9 cellular contexts compared by ENCODE assay signal in genomic region chr17:27559996-27560481, GRCh38.
A peak's percentile ranks its signal among the peaks of the same experiment; 100 is the strongest.
DNase-seq lines count a peak whose midpoint lies in the region; TF ChIP-seq lines count a peak whose summit lies in the region.
"Had no signal": no experiment of that assay in that cellular context is flagged by ENCODE, and none has a peak within 500 bp of the region (broad histone marks: within the 10 kb centered on the region; RNA-seq: fewer than 3 reads in every experiment).

No MANE protein-coding gene starts in this region.

- POLR2A ChIA-PET in Caco-2 (lab: Charles Lee): no interaction called here

- CTCF ChIA-PET in Caco-2 (lab: Charles Lee): interaction anchor here (0.9 to 1.2 kb wide), 2 partner anchors 24 to 50 kb away, joined by 3 to 4 read pairs; no protein-coding TSS in a partner anchor

- H3K79me2 ChIP-seq in fibroblast of lung (ENCODE audit: control insufficient read depth, insufficient read depth, low read length): no peaks in the 10 kb centered on the region
- peaks cover 34% of the 10 kb centered on the region for H3K79me2 ChIP-seq in parathyroid adenoma
- H3K79me2 ChIP-seq in neural progenitor cell (ENCODE audit: low read depth): no peaks in the 10 kb centered on the region

- H3K36me3 ChIP-seq in Caco-2 (ENCODE audit: control insufficient read depth, insufficient read depth, low read length) (peaks cover 2% of the 10 kb centered on the region; the same call in 1 of the 2 replicates), fibroblast of lung (ENCODE audit: control insufficient read depth, insufficient read depth, low read length) (no peaks in the 10 kb centered on the region), parathyroid adenoma (ENCODE audit: control insufficient read depth, insufficient read depth, low read length) (no peaks in the 10 kb centered on the region), H7 (replicated peaks; ENCODE audit: control insufficient read depth, insufficient read depth, low read length) (no peaks in the 10 kb centered on the region), neural progenitor cell (no peaks in the 10 kb centered on the region)

- H3K4me3 Mint-ChIP-seq in Caco-2 (ENCODE audit: unreplicated experiment) (no peak overlapping the region), neural progenitor cell (no peak overlapping the region)
- H3K4me3 Mint-ChIP-seq: T-helper 2 cell treated with Interferon-gamma antibody and Interleukin-4, amounts not matched to agents 5 μg/mL and 100 μg/mL, for 36 hours had no signal

- H2AFZ ChIP-seq in fibroblast of lung (ENCODE audit: low read length): no peak overlapping the region
- H2AFZ ChIP-seq in parathyroid adenoma: no peak overlapping the region
- H2AFZ ChIP-seq in neural progenitor cell (replicated peaks): no peak overlapping the region

- H3K9me3 ChIP-seq in Caco-2 (0 out of 2 replicates have a peak, but pooled peaks cover 4% of the 10 kb centered on the region), fibroblast of lung (ENCODE audit: control insufficient read depth, insufficient read depth, low read depth, low read length) (no peaks in the 10 kb centered on the region), parathyroid adenoma (ENCODE audit: control insufficient read depth, low read length) (no peaks in the 10 kb centered on the region), neural progenitor cell (ENCODE audit: low read depth) (no peaks in the 10 kb centered on the region)

- intact Hi-C loops in Caco-2 (cut with micrococcal nuclease; ENCODE audit: unreplicated experiment): loop anchor here (2.0 kb wide), 1 partner anchor 15 kb away; no protein-coding TSS in a partner anchor

- H3K4me2 ChIP-seq in fibroblast of lung (ENCODE audit: extremely low read depth, insufficient read depth, low read length) (peak overlapping the region; percentile 3), parathyroid adenoma (ENCODE audit: low read length) (no peak overlapping the region), neural progenitor cell (no peak overlapping the region)

- H3K9ac ChIP-seq in fibroblast of lung (ENCODE audit: insufficient read depth, low read length): no peak overlapping the region
- H3K9ac ChIP-seq in parathyroid adenoma: no peak overlapping the region
- no peak overlapping the region for H3K9ac ChIP-seq in neural progenitor cell

- H3K4me1 ChIP-seq in Caco-2: peaks cover 12% of the 10 kb centered on the region
- peaks cover 12% of the 10 kb centered on the region for H3K4me1 ChIP-seq in fibroblast of lung (ENCODE audit: control insufficient read depth, extremely low read depth, insufficient read depth, low read length)
- no peaks in the 10 kb centered on the region for H3K4me1 ChIP-seq in parathyroid adenoma
- H3K4me1 ChIP-seq in neural progenitor cell: no peaks in the 10 kb centered on the region

- H3K27me3 Mint-ChIP-seq in Caco-2 (ENCODE audit: insufficient read depth, unreplicated experiment): no peaks in the 10 kb centered on the region
- H3K27me3 Mint-ChIP-seq in neural progenitor cell (ENCODE audit: insufficient read depth, low read depth): no peaks in the 10 kb centered on the region

- no peak for TF ChIP-seq CTCF in Caco-2 (IDR thresholded peaks at IDR 0.05; ENCODE audit: insufficient read depth in 1 of 2, low read depth in 1 of 2, low read length in 1 of 2, severe bottlenecking in 1 of 2, unreplicated experiment in 1 of 2)
- no peak for TF ChIP-seq CTCF in fibroblast of lung (conservative IDR thresholded peaks at IDR 0.05 in 1 of 2, IDR thresholded peaks at IDR 0.05 in 1 of 2; ENCODE audit: low read depth in 1 of 2, low read length in 2 of 2)
- no peak for TF ChIP-seq CTCF in parathyroid adenoma (IDR thresholded peaks at IDR 0.05)
- TF ChIP-seq CTCF in GM13977 (IDR thresholded peaks at IDR 0.05; ENCODE audit: extremely low read depth, insufficient read depth, missing control alignments): no peak
- TF ChIP-seq CTCF in neural progenitor cell (IDR thresholded peaks at IDR 0.05): no peak

- H3K36me3 Mint-ChIP-seq in Caco-2 (ENCODE audit: insufficient read depth, unreplicated experiment) (peaks cover 29% of the 10 kb centered on the region), neural progenitor cell (peaks cover 15% of the 10 kb centered on the region)

- peak overlapping the region; percentile 51 for H3K27ac ChIP-seq in fibroblast of lung (ENCODE audit: insufficient read depth, low read length)
- peak overlapping the region; percentile 68 for H3K27ac ChIP-seq in parathyroid adenoma
- no peak overlapping the region for H3K27ac ChIP-seq in neural progenitor cell

- H3K4me3 ChIP-seq in Caco-2 (ENCODE audit: low read depth, low read length): no peak overlapping the region
- H3K4me3 ChIP-seq in fibroblast of lung (replicated peaks in 1 of 4; ENCODE audit: control extremely low read depth in 1 of 4, insufficient read depth in 1 of 4, low read depth in 3 of 4, low read length in 4 of 4): peak overlapping the region in 2 of 4 experiments; percentile 32 to 34
- H3K4me3 ChIP-seq in parathyroid adenoma (ENCODE audit: low read depth, low read length): no peak overlapping the region
- H3K4me3 ChIP-seq in H7 (ENCODE audit: insufficient read depth, low read depth, low read length): no peak overlapping the region
- H3K4me3 ChIP-seq in neural progenitor cell: no peak overlapping the region

- no peaks in the 10 kb centered on the region for H3F3A ChIP-seq in neural progenitor cell (ENCODE audit: low read depth)

- H3K9me3 Mint-ChIP-seq in Caco-2 (ENCODE audit: unreplicated experiment) (no peaks in the 10 kb centered on the region), neural progenitor cell (no peaks in the 10 kb centered on the region)

- in situ Hi-C loops in GM13977 (cut with MboI; ENCODE audit: low pct_unique_long_range_greater_than_20kb, low sequenced_read_pairs, unreplicated experiment): no loop called here

- H3K27ac Mint-ChIP-seq in Caco-2 (ENCODE audit: unreplicated experiment) (peak overlapping the region; percentile 5), neural progenitor cell (no peak overlapping the region)

- H4K20me1 ChIP-seq in fibroblast of lung (ENCODE audit: control insufficient read depth, extremely low read depth, insufficient read depth, low read length): no peaks in the 10 kb centered on the region
- H4K20me1 ChIP-seq in neural progenitor cell (ENCODE audit: low read depth): no peaks in the 10 kb centered on the region

- BruUV-seq in Caco-2 (replicated peaks; lab: Mats Ljungman, UMichigan): no TSS peak

- H3K27me3 ChIP-seq in Caco-2 (replicated peaks; ENCODE audit: control insufficient read depth, insufficient read depth, low read length): no peaks in the 10 kb centered on the region
- H3K27me3 ChIP-seq in fibroblast of lung (ENCODE audit: control insufficient read depth, insufficient read depth, low read length): no peaks in the 10 kb centered on the region
- H3K27me3 ChIP-seq in parathyroid adenoma (ENCODE audit: control insufficient read depth, insufficient read depth, low read length): no peaks in the 10 kb centered on the region
- no peaks in the 10 kb centered on the region for H3K27me3 ChIP-seq in H7 (ENCODE audit: control insufficient read depth, insufficient read depth, low read length)
- H3K27me3 ChIP-seq in neural progenitor cell: no peaks in the 10 kb centered on the region

- H3K4me1 Mint-ChIP-seq in Caco-2 (ENCODE audit: low read depth, unreplicated experiment) (peaks cover 22% of the 10 kb centered on the region), neural progenitor cell (peaks cover 8% of the 10 kb centered on the region)

- DNase-seq in Caco-2 (no peak), NCI-H510A (lab: John Stamatoyannopoulos, UW) (peak; percentile 44), fibroblast of lung (ENCODE audit: low read depth in 2 of 2) (peak; percentile 91 to 98), GM13977 (ENCODE audit: low spot score) (no peak), NCI-H1436 (lab: John Stamatoyannopoulos, UW) (no peak), H7 (no peak), neural progenitor cell (ENCODE audit: low spot score) (no peak)

Comparison
In these comparisons a context has a peak if more than half of its experiments do, and no peak if none do; other contexts are left out.
1. DNase-seq: peak in NCI-H510A (single experiment) and fibroblast of lung (2 of 2); none in Caco-2 (0 of 2), GM13977 (single experiment), NCI-H1436 (single experiment), H7 (single experiment) and neural progenitor cell (single experiment).